In genomic region chr5:155027993-155028629, GRCh38 we compare ENCODE assay signal across 11 cellular contexts. TPM values are rescaled to one million over a fixed set of nuclear protein-coding genes. Genes with fewer than 3 reads are reported as not detected.
DNase-seq lines count a peak whose midpoint lies in the region; ATAC-seq and TF ChIP-seq lines count a peak whose summit lies in the region.
"Had no signal": no experiment of that assay in that cellular context is flagged by ENCODE, and none has a peak within 500 bp of the region (broad histone marks: within the 10 kb centered on the region; RNA-seq: fewer than 3 reads in every experiment).

No MANE protein-coding gene starts in this region.

- ATAC-seq in GM18511 (IDR thresholded peaks at IDR 0.05; ENCODE audit: unreplicated experiment), result peak; percentile 55
- no peak for ATAC-seq in activated CD4-positive, CD25-positive, alpha-beta regulatory T cell treated with anti-CD3 and anti-CD28 coated beads, Interleukin-2, amount 50 U/mL, for 24 hours

- H3K36me3 ChIP-seq in BE2C (no peaks in the 10 kb centered on the region), transverse colon (no peaks in the 10 kb centered on the region)
- H3K36me3 ChIP-seq: upper lobe of left lung had no signal

- H3K4me1 ChIP-seq in BE2C (no peaks in the 10 kb centered on the region), transverse colon (no peaks in the 10 kb centered on the region)
- H3K4me1 ChIP-seq: upper lobe of left lung had no signal

- peak; percentile 59 for TF ChIP-seq CTCF in BE2C (IDR thresholded peaks at IDR 0.05; ENCODE audit: low read depth, low read length)
- TF ChIP-seq CTCF in transverse colon (IDR thresholded peaks at IDR 0.05), result no peak

- TF ChIP-seq POLR2A in erythroblast (IDR thresholded peaks at IDR 0.05; ENCODE audit: low read length) (no peak), transverse colon (IDR thresholded peaks at IDR 0.05) (no peak)

- in situ Hi-C loops in transverse colon (cut with MboI; ENCODE audit: low pct_ligation_motif_present in 1 of 4, low pct_unique_long_range_greater_than_20kb in 1 of 4, low sequenced_read_pairs in 3 of 4), result no loop called here

- H3K27me3 ChIP-seq in BE2C (no peaks in the 10 kb centered on the region), transverse colon (no peaks in the 10 kb centered on the region)
- H3K27me3 ChIP-seq: upper lobe of left lung had no signal

- DNase-seq in BE2C (no peak), NCI-H69 (lab: John Stamatoyannopoulos, UW) (peak; percentile 31), erythroblast (lab: John Stamatoyannopoulos, UW) (peak; percentile 25 to 26), cerebellar nuclear complex (lab: John Stamatoyannopoulos, UW) (no peak), transverse colon (no peak), mesenteric fat pad (ENCODE audit: low spot score) (no peak)
- DNase-seq: NCI-H1105 treated with DMSO at 0.1 percent for 48 hours; stimulated activated CD4-positive, alpha-beta T cell treated with anti-CD3 and anti-CD28 coated beads, Interleukin-4, amount 100 ng/mL, for 24 hours; upper lobe of left lung had no signal

- TF ChIP-seq EP300 in transverse colon (IDR thresholded peaks at IDR 0.05; ENCODE audit: low read depth), result no peak

- WGBS in transverse colon (ENCODE audit: low coverage in 1 of 2), 2 donors, result 17 to 35% methylated on average over 1 of the region's 1 CpG

- intact Hi-C loops in transverse colon (cut with DNase I; ENCODE audit: low total_unique reads), result no loop called here

- H3K9me3 ChIP-seq in BE2C (no peaks in the 10 kb centered on the region), transverse colon (peaks cover 0 to 6% of the 10 kb centered on the region in 2 donors)

- H3K27ac ChIP-seq in transverse colon, result no peak overlapping the region
- H3K27ac ChIP-seq: upper lobe of left lung had no signal

- H3K4me3 ChIP-seq in BE2C (ENCODE audit: low read depth, low read length), result no peak overlapping the region
- H3K4me3 ChIP-seq in transverse colon, result no peak overlapping the region
- H3K4me3 ChIP-seq: upper lobe of left lung had no signal

RNA-seq across cellular contexts. Expression of gene KIF4B, which starts 14.6 kb away (rescaled TPM):
- polyA plus RNA-seq in BE2C (2012; ENCODE audit: insufficient read depth, insufficient read length, low read depth), result not detected
- total RNA-seq in transverse colon (not detected), mesenteric fat pad (not detected)

Comparison
In these comparisons a context has a peak if more than half of its experiments do, and no peak if none do; other contexts are left out.
1. DNase-seq: peak in NCI-H69 (single experiment) and erythroblast (2 of 2); none in BE2C (single experiment), cerebellar nuclear complex (0 of 2), transverse colon (single experiment) and mesenteric fat pad (single experiment).